22 cellular contexts compared by ENCODE assay signal in genomic region chr11:92308366-92308765, GRCh38.
"Had no signal": no experiment of that assay in that cellular context is flagged by ENCODE, and none has a peak within 500 bp of the region (broad histone marks: within the 10 kb centered on the region; RNA-seq: fewer than 3 reads in every experiment).

No MANE protein-coding gene starts in this region.

- H3K27me3 ChIP-seq: gastroesophageal sphincter, suprapubic skin, tibial nerve had no signal

- H3K27ac Mint-ChIP-seq: activated CD4-positive, alpha-beta memory T cell treated with anti-CD3 and anti-CD28 coated beads, Interleukin-2, amount 10 ng/mL, durations not matched to agents 7 days and 5 days; activated naive CD4-positive, alpha-beta T cell treated with anti-CD3 and anti-CD28 coated beads for 36 hours; activated naive CD8-positive, alpha-beta T cell treated with anti-CD3 and anti-CD28 coated beads, Interleukin-2, amount 10 ng/mL, durations not matched to agents 7 days and 5 days; activated T-cell treated with anti-CD3 and anti-CD28 coated beads, Interleukin-2, amount 50 U/mL, for 72 hours; dendritic cell treated with granulocyte-macrophage colony-stimulating factor and Interleukin-4, amounts not matched to agents 40 ng/mL and 50 ng/mL, for 4 days; stimulated activated naive CD8-positive, alpha-beta T cell treated with anti-CD3 and anti-CD28 coated beads, Interleukin-15, Interleukin-2, amounts not matched to agents 100 ng/mL and 50 ng/mL, for 24 hours; T-helper 1 cell treated with Interleukin-12 subunit alpha and Interleukin-12 subunit beta and Interleukin-4 antibody, amounts not matched to agents 30 μg/mL and 1 μg/mL, for 36 hours had no signal

- H3K36me3 Mint-ChIP-seq: activated naive CD8-positive, alpha-beta T cell treated with anti-CD3 and anti-CD28 coated beads, Interleukin-2, amount 10 ng/mL, durations not matched to agents 7 days and 5 days had no signal

- DNase-seq: activated CD4-positive, alpha-beta memory T cell treated with anti-CD3 and anti-CD28 coated beads, Interleukin-2, amount 10 ng/mL, durations not matched to agents 7 days and 5 days; activated CD4-positive, alpha-beta T cell treated with anti-CD3 and anti-CD28 coated beads for 48 hours; activated CD4-positive, CD25-positive, alpha-beta regulatory T cell; activated effector memory CD4-positive, alpha-beta T cell treated with Interleukin-2 at 50 U/mL for 16 hours; activated naive CD4-positive, alpha-beta T cell treated with anti-CD3 and anti-CD28 coated beads for 36 hours; activated naive CD8-positive, alpha-beta T cell treated with anti-CD3 and anti-CD28 coated beads, Interleukin-2, amount 10 ng/mL, durations not matched to agents 7 days and 5 days; activated T-cell treated with anti-CD3 and anti-CD28 coated beads, Interleukin-2, amount 50 U/mL, for 72 hours; effector CD8-positive, alpha-beta T cell; left colon; mesenchymal stem cell; stimulated activated CD4-positive, alpha-beta T cell treated with anti-CD3 and anti-CD28 coated beads, Interleukin-12 subunit alpha, Interleukin-12 subunit beta, amount 100 ng/mL, for 4 hours; T1000 had no signal

- H3K4me3 ChIP-seq: gastroesophageal sphincter, suprapubic skin, tibial nerve had no signal

- H3K27ac ChIP-seq: gastroesophageal sphincter, suprapubic skin, tibial nerve had no signal

- H3K4me1 ChIP-seq: suprapubic skin had no signal

- H3K4me3 Mint-ChIP-seq: activated CD4-positive, alpha-beta memory T cell treated with anti-CD3 and anti-CD28 coated beads, Interleukin-2, amount 10 ng/mL, durations not matched to agents 7 days and 5 days; activated naive CD4-positive, alpha-beta T cell treated with anti-CD3 and anti-CD28 coated beads for 36 hours; activated naive CD8-positive, alpha-beta T cell treated with anti-CD3 and anti-CD28 coated beads, Interleukin-2, amount 10 ng/mL, durations not matched to agents 7 days and 5 days; activated T-cell treated with anti-CD3 and anti-CD28 coated beads, Interleukin-2, amount 50 U/mL, for 72 hours; dendritic cell treated with granulocyte-macrophage colony-stimulating factor and Interleukin-4, amounts not matched to agents 40 ng/mL and 50 ng/mL, for 4 days; stimulated activated naive CD8-positive, alpha-beta T cell treated with anti-CD3 and anti-CD28 coated beads, Interleukin-15, Interleukin-2, amounts not matched to agents 100 ng/mL and 50 ng/mL, for 24 hours; T-helper 1 cell treated with Interleukin-12 subunit alpha and Interleukin-12 subunit beta and Interleukin-4 antibody, amounts not matched to agents 30 μg/mL and 1 μg/mL, for 36 hours had no signal

- H3K9me3 ChIP-seq: gastroesophageal sphincter, suprapubic skin, tibial nerve had no signal

- FAIRE-seq: urothelium cell line had no signal

- H3K27me3 Mint-ChIP-seq: activated CD4-positive, alpha-beta memory T cell treated with anti-CD3 and anti-CD28 coated beads, Interleukin-2, amount 10 ng/mL, durations not matched to agents 7 days and 5 days; activated naive CD8-positive, alpha-beta T cell treated with anti-CD3 and anti-CD28 coated beads, Interleukin-2, amount 10 ng/mL, durations not matched to agents 7 days and 5 days; dendritic cell treated with granulocyte-macrophage colony-stimulating factor and Interleukin-4, amounts not matched to agents 40 ng/mL and 50 ng/mL, for 4 days; progenitor cell of endocrine pancreas; stimulated activated naive CD8-positive, alpha-beta T cell treated with anti-CD3 and anti-CD28 coated beads, Interleukin-15, Interleukin-2, amounts not matched to agents 100 ng/mL and 50 ng/mL, for 24 hours had no signal

- H3K36me3 ChIP-seq: gastroesophageal sphincter, suprapubic skin, tibial nerve had no signal

- H3K9me3 Mint-ChIP-seq: activated naive CD4-positive, alpha-beta T cell treated with anti-CD3 and anti-CD28 coated beads for 36 hours; activated naive CD8-positive, alpha-beta T cell treated with anti-CD3 and anti-CD28 coated beads, Interleukin-2, amount 10 ng/mL, durations not matched to agents 7 days and 5 days; dendritic cell treated with granulocyte-macrophage colony-stimulating factor and Interleukin-4, amounts not matched to agents 40 ng/mL and 50 ng/mL, for 4 days; nephron progenitor cell; T-helper 1 cell treated with Interleukin-12 subunit alpha and Interleukin-12 subunit beta and Interleukin-4 antibody, amounts not matched to agents 30 μg/mL and 1 μg/mL, for 36 hours had no signal

- H3K4me1 Mint-ChIP-seq: activated CD4-positive, alpha-beta memory T cell treated with anti-CD3 and anti-CD28 coated beads, Interleukin-2, amount 10 ng/mL, durations not matched to agents 7 days and 5 days; activated naive CD8-positive, alpha-beta T cell treated with anti-CD3 and anti-CD28 coated beads, Interleukin-2, amount 10 ng/mL, durations not matched to agents 7 days and 5 days had no signal

- ATAC-seq: activated T-cell treated with anti-CD3 and anti-CD28 coated beads, Interleukin-2, amount 50 U/mL, for 72 hours; esophagus mucosa; gastroesophageal sphincter; left colon had no signal
